Comparison of ENCODE assay signal across 8 cellular contexts in genomic region chr7:157138101-157138423, GRCh38. TPM values are rescaled to one million over a fixed set of nuclear protein-coding genes. Genes with fewer than 3 reads are reported as not detected.
DNase-seq lines count a peak whose midpoint lies in the region; TF ChIP-seq lines count a peak whose summit lies in the region.

No MANE protein-coding gene starts in this region.

- H3K4me1 ChIP-seq in NT2/D1 (ENCODE audit: insufficient read depth, insufficient read length), result peaks cover 12% of the 10 kb centered on the region

- H3K9ac ChIP-seq in NT2/D1 (ENCODE audit: insufficient read length, low read depth), result peak overlapping the region; percentile 67

- CTCF ChIA-PET in Calu3 (lab: Charles Lee), result no interaction called here

- peaks cover 23% of the 10 kb centered on the region for H3K36me3 ChIP-seq in NT2/D1 (ENCODE audit: insufficient read depth, insufficient read length, low read length)

- peak overlapping the region; percentile 60 for H3K4me3 ChIP-seq in NT2/D1 (ENCODE audit: insufficient read length, low read depth)

- TF ChIP-seq CTCF in Calu3 (IDR thresholded peaks at IDR 0.05; ENCODE audit: unreplicated experiment) (no peak), endothelial cell (IDR thresholded peaks at IDR 0.05; ENCODE audit: unreplicated experiment) (no peak), osteocyte (IDR thresholded peaks at IDR 0.05) (no peak)

- H3K4me1 Mint-ChIP-seq in Calu3 (ENCODE audit: low read depth, unreplicated experiment) (peaks cover 40% of the 10 kb centered on the region), endothelial cell (ENCODE audit: unreplicated experiment) (peaks cover 18% of the 10 kb centered on the region), osteocyte (ENCODE audit: unreplicated experiment) (peaks cover 31% of the 10 kb centered on the region)

- H3K27me3 Mint-ChIP-seq in Calu3 (ENCODE audit: unreplicated experiment) (no peaks in the 10 kb centered on the region), endothelial cell (ENCODE audit: unreplicated experiment) (peaks cover 3% of the 10 kb centered on the region), osteocyte (ENCODE audit: unreplicated experiment) (peaks cover 4% of the 10 kb centered on the region)

- no peaks in the 10 kb centered on the region for H3K9me3 Mint-ChIP-seq in Calu3 (ENCODE audit: low read depth, unreplicated experiment)
- no peaks in the 10 kb centered on the region for H3K9me3 Mint-ChIP-seq in endothelial cell (ENCODE audit: unreplicated experiment)
- no peaks in the 10 kb centered on the region for H3K9me3 Mint-ChIP-seq in osteocyte (ENCODE audit: unreplicated experiment)

- DNase-seq in Calu3, result no peak
- DNase-seq in NT2/D1 (ENCODE audit: low read depth, low spot score), result no peak
- no peak for DNase-seq in endothelial cell (ENCODE audit: low spot score)
- no peak for DNase-seq in osteocyte (ENCODE audit: extremely low spot score, unreplicated experiment)
- DNase-seq in H4 (ENCODE audit: low spot score), result no peak
- no peak for DNase-seq in hepatic stellate cell (ENCODE audit: low spot score)
- DNase-seq in NCI-H1105 treated with DMSO at 0.1 percent for 48 hours (lab: John Stamatoyannopoulos, UW), result no peak
- DNase-seq in NK-92 (lab: John Stamatoyannopoulos, UW; ENCODE audit: unreplicated experiment), result no peak

- no peaks in the 10 kb centered on the region for H3K27me3 ChIP-seq in NT2/D1 (ENCODE audit: insufficient read depth, insufficient read length)

- intact Hi-C loops in Calu3 (cut with micrococcal nuclease; ENCODE audit: unreplicated experiment), result loop anchor here (5.0 kb wide), 1 partner anchor 111 kb away; no protein-coding TSS in a partner anchor

- no peak overlapping the region for H3K27ac Mint-ChIP-seq in Calu3 (ENCODE audit: unreplicated experiment)
- H3K27ac Mint-ChIP-seq in endothelial cell (ENCODE audit: unreplicated experiment), result no peak overlapping the region
- peak overlapping the region; percentile 66 for H3K27ac Mint-ChIP-seq in osteocyte (ENCODE audit: unreplicated experiment)

- H3K36me3 Mint-ChIP-seq in Calu3 (ENCODE audit: insufficient read depth, unreplicated experiment) (peaks cover 37% of the 10 kb centered on the region), endothelial cell (ENCODE audit: low read depth, unreplicated experiment) (peaks cover 22% of the 10 kb centered on the region), osteocyte (ENCODE audit: unreplicated experiment) (peaks cover 6% of the 10 kb centered on the region)

- H3K4me3 Mint-ChIP-seq in Calu3 (ENCODE audit: low read depth, unreplicated experiment) (peak overlapping the region; percentile 84), endothelial cell (ENCODE audit: unreplicated experiment) (peak overlapping the region; percentile 84), osteocyte (ENCODE audit: unreplicated experiment) (peak overlapping the region; percentile 75)

- no peaks in the 10 kb centered on the region for H3K9me3 ChIP-seq in NT2/D1 (ENCODE audit: insufficient read depth, low read length)

- BruUV-seq in Calu3 (replicated peaks; lab: Mats Ljungman, UMichigan), result no TSS peak

RNA-seq across cellular contexts. Expression of gene UBE3C, which starts 0.7 kb away (rescaled TPM):
- total RNA-seq in Calu3 (2022) (79.9 and 81.1 TPM in 2 replicates), endothelial cell (ENCODE audit: unreplicated experiment) (54.2 TPM), osteocyte (59.6 and 62.9 TPM in 2 replicates)
- total RNA-seq in H4 (2014; rRNA removed; shearing (Covaris generic)), result 56.2 and 65.3 TPM in 2 replicates
